Comparison of ENCODE assay signal across 8 cellular contexts in the genomic region with DNA sequence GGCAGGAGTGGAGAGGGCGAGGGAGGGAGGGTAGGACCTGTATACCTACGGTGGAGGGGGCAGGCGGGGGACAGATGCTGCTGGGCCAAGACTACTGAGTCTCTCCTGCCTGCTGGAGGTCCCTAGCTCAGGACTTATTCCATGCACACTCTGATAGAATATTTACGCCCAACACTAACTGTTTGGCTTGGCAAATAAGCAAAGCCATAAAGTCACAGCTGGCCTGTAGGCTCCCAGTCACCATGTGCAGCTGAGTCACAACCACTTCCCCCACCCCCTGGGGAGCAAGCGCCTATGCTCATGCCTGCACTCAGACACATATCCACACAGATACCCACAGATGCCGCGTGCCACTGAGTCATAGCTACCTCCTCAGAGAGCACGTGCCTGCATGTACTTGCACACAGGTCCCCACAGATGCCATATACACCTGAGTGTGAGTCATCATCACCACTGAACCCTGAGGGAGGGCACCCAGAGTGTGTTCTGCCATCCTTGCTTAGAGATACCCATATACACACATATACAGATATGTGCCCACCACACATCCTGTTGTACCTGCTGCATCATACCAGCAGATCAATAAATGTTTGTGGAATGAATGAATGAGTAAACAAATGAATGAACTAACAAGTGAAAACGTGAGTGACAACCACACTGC.
DNase-seq lines count a peak whose midpoint lies in the region; ATAC-seq, FAIRE-seq and TF ChIP-seq lines count a peak whose summit lies in the region.

No MANE protein-coding gene starts in this region.

- no peaks in the 10 kb centered on the region for H3K9me3 Mint-ChIP-seq in activated CD8-positive, alpha-beta T cell treated with anti-CD3 and anti-CD28 coated beads, Interleukin-2, amount 10 ng/mL, durations not matched to agents 7 days and 5 days (ENCODE audit: insufficient read depth)

- H3K4me3 Mint-ChIP-seq in activated CD8-positive, alpha-beta T cell treated with anti-CD3 and anti-CD28 coated beads, Interleukin-2, amount 10 ng/mL, durations not matched to agents 7 days and 5 days, result peak overlapping the region; percentile 70

- H3K27me3 Mint-ChIP-seq in activated CD8-positive, alpha-beta T cell treated with anti-CD3 and anti-CD28 coated beads, Interleukin-2, amount 10 ng/mL, durations not matched to agents 7 days and 5 days (ENCODE audit: low read depth), result no peaks in the 10 kb centered on the region

- H3K36me3 Mint-ChIP-seq in activated CD8-positive, alpha-beta T cell treated with anti-CD3 and anti-CD28 coated beads, Interleukin-2, amount 10 ng/mL, durations not matched to agents 7 days and 5 days (ENCODE audit: low read depth), result no peaks in the 10 kb centered on the region

- TF ChIP-seq POLR2A in GM12892 (IDR thresholded peaks at IDR 0.05; ENCODE audit: low read depth, low read length), result no peak

- POLR2A ChIA-PET in activated CD8-positive, alpha-beta T cell treated with anti-CD3 and anti-CD28 coated beads, Interleukin-2, amount 10 ng/mL, durations not matched to agents 7 days and 5 days (lab: Charles Lee), result interaction anchor here (1.0 to 1.6 kb wide), 2 partner anchors 186 to 213 kb away, joined by 3 to 4 read pairs; a partner anchor contains a TSS

- DNase-seq in GM12892 (ENCODE audit: insufficient read length) (peak; percentile 58), NCI-H526 treated with DMSO at 0.1 percent for 48 hours (lab: John Stamatoyannopoulos, UW) (peak; percentile 74), mucosa of gallbladder (ENCODE audit: low spot score) (peak; percentile 91), iPS-NIHi7 (ENCODE audit: extremely low spot score) (no peak)
- DNase-seq in activated CD8-positive, alpha-beta T cell treated with anti-CD3 and anti-CD28 coated beads, Interleukin-2, amount 10 ng/mL, durations not matched to agents 7 days and 5 days, result peak; percentile 89
- peak; percentile 7 for DNase-seq in effector CD8-positive, alpha-beta T cell (lab: John Stamatoyannopoulos, UW)
- DNase-seq in stimulated activated CD8-positive, alpha-beta memory T cell treated with anti-CD3 and anti-CD28 coated beads, Interleukin-4, amount 100 ng/mL, for 4 hours (ENCODE audit: low read depth in 2 of 2, low spot score in 1 of 2), result peak; percentile 87 to 94

- CTCF ChIA-PET in activated CD8-positive, alpha-beta T cell treated with anti-CD3 and anti-CD28 coated beads, Interleukin-2, amount 10 ng/mL, durations not matched to agents 7 days and 5 days (lab: Charles Lee), result interaction anchor here (0.8 to 3.8 kb wide), 18 partner anchors 10 to 608 kb away, joined by 3 to 42 read pairs (median 8); a partner anchor contains a TSS

- H3K4me1 Mint-ChIP-seq in activated CD8-positive, alpha-beta T cell treated with anti-CD3 and anti-CD28 coated beads, Interleukin-2, amount 10 ng/mL, durations not matched to agents 7 days and 5 days (ENCODE audit: low read depth), result peaks cover 37% of the 10 kb centered on the region

- H3K27ac Mint-ChIP-seq in activated CD8-positive, alpha-beta T cell treated with anti-CD3 and anti-CD28 coated beads, Interleukin-2, amount 10 ng/mL, durations not matched to agents 7 days and 5 days, result peak overlapping the region; percentile 75

- peak; percentile 29 for ATAC-seq in HG02885 (IDR thresholded peaks at IDR 0.05; ENCODE audit: poor library complexity, unreplicated experiment)
- ATAC-seq in activated CD8-positive, alpha-beta T cell treated with anti-CD3 and anti-CD28 coated beads, Interleukin-2, amount 10 ng/mL, durations not matched to agents 7 days and 5 days, result peak; percentile 75

- peak; percentile 98 for FAIRE-seq in GM12892 (lab: Jason Lieb, UNC)
